ENCODE assay signal across 10 cellular contexts in the genomic region with DNA sequence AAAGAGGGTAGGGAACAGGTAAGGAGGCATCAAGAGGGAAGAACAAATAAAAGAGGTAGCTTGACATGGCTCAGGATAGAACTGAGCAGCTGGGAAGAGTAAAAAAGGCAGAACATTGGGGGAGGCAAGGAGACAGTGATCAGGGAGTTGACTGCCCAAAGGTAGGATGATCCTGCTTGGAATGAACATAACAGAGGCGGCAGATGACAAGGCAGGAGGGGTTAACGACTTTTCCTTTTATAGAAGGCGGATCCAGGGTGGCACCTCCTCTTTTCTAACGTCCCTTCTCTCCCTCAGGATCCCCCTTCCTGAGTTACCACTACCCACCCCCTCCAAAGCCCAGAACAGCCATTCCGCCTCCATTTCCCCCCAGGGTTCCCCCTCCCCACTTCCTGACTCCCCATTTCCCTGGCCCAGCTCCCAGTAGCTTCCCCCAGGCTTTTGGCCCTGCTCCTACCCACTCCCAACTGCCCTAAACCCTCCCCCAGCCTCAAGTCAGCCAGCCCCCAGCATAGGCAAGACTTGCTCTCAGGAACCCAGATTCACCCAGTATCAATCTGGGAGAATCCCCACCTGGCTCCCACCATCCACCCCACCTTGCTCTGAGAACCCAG. TPM values are rescaled to one million over a fixed set of nuclear protein-coding genes. Genes with fewer than 3 reads are reported as not detected.
DNase-seq lines count a peak whose midpoint lies in the region; ATAC-seq, FAIRE-seq and TF ChIP-seq lines count a peak whose summit lies in the region.
"Had no signal": no experiment of that assay in that cellular context is flagged by ENCODE, and none has a peak within 500 bp of the region (broad histone marks: within the 10 kb centered on the region; RNA-seq: fewer than 3 reads in every experiment).

No MANE protein-coding gene starts in this region.

- no peaks in the 10 kb centered on the region for H3K9me3 Mint-ChIP-seq in activated CD8-positive, alpha-beta memory T cell treated with anti-CD3 and anti-CD28 coated beads, Interleukin-2, amount 10 ng/mL, durations not matched to agents 7 days and 5 days (ENCODE audit: low read depth)

- no peak for ATAC-seq in activated CD8-positive, alpha-beta memory T cell treated with anti-CD3 and anti-CD28 coated beads, Interleukin-2, amount 10 ng/mL, durations not matched to agents 7 days and 5 days
- ATAC-seq in body of pancreas: no peak
- no peak for ATAC-seq in thoracic aorta (ENCODE audit: insufficient number of reproducible peaks, low FRiP score, low read depth)
- ATAC-seq in pancreas: no peak

- H3K4me1 Mint-ChIP-seq in activated CD8-positive, alpha-beta memory T cell treated with anti-CD3 and anti-CD28 coated beads, Interleukin-2, amount 10 ng/mL, durations not matched to agents 7 days and 5 days: peaks cover 64% of the 10 kb centered on the region

- H3K36me3 ChIP-seq in body of pancreas (replicated peaks in 1 of 2; ENCODE audit: insufficient read depth in 1 of 2, low read depth in 2 of 2): peaks cover 0 to 4% of the 10 kb centered on the region in 2 donors
- H3K36me3 ChIP-seq in thoracic aorta: no peaks in the 10 kb centered on the region
- H3K36me3 ChIP-seq in pancreas: no peaks in the 10 kb centered on the region

- 64 to 77% methylated on average over 5 of the region's 5 CpGs for WGBS in body of pancreas, 2 donors
- 58 to 80% methylated on average over 4 to 5 of the region's 5 CpGs for WGBS in pancreas, 2 donors

- H3K4me1 ChIP-seq in body of pancreas (peaks cover 31% of the 10 kb centered on the region), thoracic aorta (ENCODE audit: control insufficient read depth in 1 of 2, low read depth in 2 of 2) (peaks cover 10 to 35% of the 10 kb centered on the region in 2 donors), pancreas (peaks cover 8 to 11% (median 9%) of the 10 kb centered on the region in 3 donors)

- peaks cover 15% of the 10 kb centered on the region for H3K36me3 Mint-ChIP-seq in activated CD8-positive, alpha-beta memory T cell treated with anti-CD3 and anti-CD28 coated beads, Interleukin-2, amount 10 ng/mL, durations not matched to agents 7 days and 5 days

- no peaks in the 10 kb centered on the region for H3K27me3 ChIP-seq in body of pancreas
- H3K27me3 ChIP-seq in thoracic aorta (replicated peaks; ENCODE audit: insufficient read depth): no peaks in the 10 kb centered on the region
- no peaks in the 10 kb centered on the region for H3K27me3 ChIP-seq in pancreas

- FAIRE-seq in pancreas (lab: Jason Lieb, UNC): no peak

- H3K9me3 ChIP-seq in body of pancreas (no peaks in the 10 kb centered on the region), thoracic aorta (no peaks in the 10 kb centered on the region), pancreas (no peaks in the 10 kb centered on the region)

- H3K27ac ChIP-seq in body of pancreas (peak overlapping the region; percentile 24 to 96 (median 92)), thoracic aorta (peak overlapping the region; percentile 94 to 99), pancreas (peak overlapping the region in 1 of 4 donors; percentile 41)

- TF ChIP-seq CTCF in body of pancreas (IDR thresholded peaks at IDR 0.05): no peak
- no peak for TF ChIP-seq CTCF in thoracic aorta (IDR thresholded peaks at IDR 0.05)
- TF ChIP-seq CTCF in pancreas (IDR thresholded peaks at IDR 0.05): no peak

- CTCF ChIA-PET in activated CD8-positive, alpha-beta memory T cell treated with anti-CD3 and anti-CD28 coated beads, Interleukin-2, amount 10 ng/mL, durations not matched to agents 7 days and 5 days (lab: Charles Lee): interaction anchor here (1.0 to 3.9 kb wide), 4 partner anchors 14 to 107 kb away, joined by 3 to 14 read pairs (median 4); a partner anchor contains a TSS

- H3K4me3 ChIP-seq in body of pancreas: no peak overlapping the region
- H3K4me3 ChIP-seq in thoracic aorta: no peak overlapping the region
- H3K4me3 ChIP-seq in pancreas: no peak overlapping the region

- no peaks in the 10 kb centered on the region for H3K27me3 Mint-ChIP-seq in activated CD8-positive, alpha-beta memory T cell treated with anti-CD3 and anti-CD28 coated beads, Interleukin-2, amount 10 ng/mL, durations not matched to agents 7 days and 5 days

- no peak for TF ChIP-seq POLR2A in body of pancreas (IDR thresholded peaks at IDR 0.05)

- peak overlapping the region; percentile 95 for H3K27ac Mint-ChIP-seq in activated CD8-positive, alpha-beta memory T cell treated with anti-CD3 and anti-CD28 coated beads, Interleukin-2, amount 10 ng/mL, durations not matched to agents 7 days and 5 days

- H3K4me3 Mint-ChIP-seq in activated CD8-positive, alpha-beta memory T cell treated with anti-CD3 and anti-CD28 coated beads, Interleukin-2, amount 10 ng/mL, durations not matched to agents 7 days and 5 days: no peak overlapping the region

- no peak for DNase-seq in activated CD8-positive, alpha-beta memory T cell treated with anti-CD3 and anti-CD28 coated beads, Interleukin-2, amount 10 ng/mL, durations not matched to agents 7 days and 5 days
- no peak for DNase-seq in activated CD8-positive, alpha-beta memory T cell treated with anti-CD3 and anti-CD28 coated beads for 24 hours
- no peak for DNase-seq in body of pancreas
- peak; percentile 26 to 35 for DNase-seq in lung microvascular endothelial cell (ENCODE audit: low read depth in 2 of 2)
- no peak for DNase-seq in thoracic aorta (ENCODE audit: low spot score)
- DNase-seq in epidermal melanocyte (ENCODE audit: insufficient read length, low spot score): no peak
- no peak for DNase-seq in pancreas
- no peak for DNase-seq in NCI-H1048 (lab: John Stamatoyannopoulos, UW)
- DNase-seq: NCI-H1105 treated with DMSO at 0.1 percent for 48 hours had no signal

- intact Hi-C loops in body of pancreas (cut with DNase I): no loop called here
- intact Hi-C loops in pancreas (cut with DNase I): loop anchor here in 1 of 3 donors (10.0 kb wide), 1 partner anchor 175 kb away; no protein-coding TSS in a partner anchor

RNA-seq across cellular contexts. Expression of a gene that starts 0.8 kb away (rescaled TPM):
- under 1 TPM; 0.30 to 0.38 TPM for total RNA-seq in activated CD8-positive, alpha-beta memory T cell treated with anti-CD3 and anti-CD28 coated beads, Interleukin-2, amount 10 ng/mL, durations not matched to agents 7 days and 5 days
- total RNA-seq in body of pancreas (1 to 10 TPM; 6.7 to 7.9 TPM), lung microvascular endothelial cell (7.1 and 9.2 TPM in 2 replicates), thoracic aorta (100 to 1,000 TPM in 1 of 2 donors, 10 to 100 TPM in 1; 15.0 to 171 TPM), pancreas (1 to 10 TPM; 2.7 to 6.6 (median 4.8) TPM)
- polyA plus RNA-seq in pancreas: 1 to 10 TPM; 3.7 to 3.9 TPM

RNA-seq across cellular contexts. Expression of a gene that starts 2.6 kb away (rescaled TPM):
- 10 to 100 TPM; 69.4 to 83.9 TPM for total RNA-seq in activated CD8-positive, alpha-beta memory T cell treated with anti-CD3 and anti-CD28 coated beads, Interleukin-2, amount 10 ng/mL, durations not matched to agents 7 days and 5 days
- total RNA-seq in body of pancreas (10 to 100 TPM; 46.4 to 67.2 TPM), lung microvascular endothelial cell (130 and 147 TPM in 2 replicates), thoracic aorta (10 to 100 TPM; 61.5 to 63.5 TPM), pancreas (10 to 100 TPM; 26.7 to 44.4 (median 31.1) TPM)
- polyA plus RNA-seq in pancreas: 10 to 100 TPM; 29.3 to 56.8 TPM

RNA-seq across cellular contexts. Expression of a gene that starts 15.5 kb away (rescaled TPM):
- total RNA-seq in activated CD8-positive, alpha-beta memory T cell treated with anti-CD3 and anti-CD28 coated beads, Interleukin-2, amount 10 ng/mL, durations not matched to agents 7 days and 5 days: 1 to 10 TPM; 1.1 to 5.8 TPM
- 10 to 100 TPM; 27.0 to 42.0 TPM for total RNA-seq in body of pancreas
- total RNA-seq in lung microvascular endothelial cell: not detected in 2 replicates
- total RNA-seq in thoracic aorta: 100 to 1,000 TPM in 1 of 2 donors, 10 to 100 TPM in 1; 82.9 to 101 TPM
- total RNA-seq in pancreas: 10 to 100 TPM in 3 of 6 donors, 1 to 10 TPM in 3; 1.3 to 25.0 (median 6.5) TPM
- 10 to 100 TPM; 12.8 to 16.2 TPM for polyA plus RNA-seq in pancreas

RNA-seq across cellular contexts. Expression of a gene that starts 22.3 kb away (rescaled TPM):
- 10 to 100 TPM; 47.0 to 53.5 TPM for total RNA-seq in activated CD8-positive, alpha-beta memory T cell treated with anti-CD3 and anti-CD28 coated beads, Interleukin-2, amount 10 ng/mL, durations not matched to agents 7 days and 5 days
- total RNA-seq in body of pancreas (10 to 100 TPM; 20.2 to 29.3 TPM), lung microvascular endothelial cell (17.4 and 26.8 TPM in 2 replicates), thoracic aorta (100 to 1,000 TPM in 1 of 2 donors, 10 to 100 TPM in 1; 36.4 to 145 TPM), pancreas (10 to 100 TPM; 14.8 to 22.0 (median 19.0) TPM)
- polyA plus RNA-seq in pancreas: 10 to 100 TPM; 29.7 to 35.6 TPM

RNA-seq across cellular contexts. Expression of a gene that starts 23.8 kb away (rescaled TPM):
- not detected for total RNA-seq in activated CD8-positive, alpha-beta memory T cell treated with anti-CD3 and anti-CD28 coated beads, Interleukin-2, amount 10 ng/mL, durations not matched to agents 7 days and 5 days
- total RNA-seq in body of pancreas: not detected
- total RNA-seq in lung microvascular endothelial cell: not detected in 2 replicates
- total RNA-seq in thoracic aorta: not detected
- total RNA-seq in pancreas: 1 to 10 TPM in 1 of 6 donors, not detected in 5; 3.2 TPM
- not detected for polyA plus RNA-seq in pancreas
- total RNA-seq: T-helper 2 cell treated with Interferon-gamma antibody and Interleukin-4, amounts not matched to agents 100 ng/mL and 5 ng/mL, for 36 hours had no signal

Comparison
In these comparisons a context has a peak if more than half of its experiments do, and no peak if none do; other contexts are left out.
1. DNase-seq: peak in lung microvascular endothelial cell (2 of 2); none in activated CD8-positive, alpha-beta memory T cell treated with anti-CD3 and anti-CD28 coated beads, Interleukin-2, amount 10 ng/mL, durations not matched to agents 7 days and 5 days (single experiment), activated CD8-positive, alpha-beta memory T cell treated with anti-CD3 and anti-CD28 coated beads for 24 hours (single experiment), body of pancreas (0 of 4), thoracic aorta (single experiment), epidermal melanocyte (single experiment), pancreas (0 of 6) and NCI-H1048 (single experiment).